20 cellular contexts compared by ENCODE assay signal in genomic region chr13:33245505-33245904, GRCh38. TPM values are rescaled to one million over a fixed set of nuclear protein-coding genes. Genes with fewer than 3 reads are reported as not detected.
"Had no signal": no experiment of that assay in that cellular context is flagged by ENCODE, and none has a peak within 500 bp of the region (broad histone marks: within the 10 kb centered on the region; RNA-seq: fewer than 3 reads in every experiment).

No MANE protein-coding gene starts in this region.

- H3K4me3 Mint-ChIP-seq: activated CD8-positive, alpha-beta T cell treated with anti-CD3 and anti-CD28 coated beads, Interleukin-2, amount 10 ng/mL, durations not matched to agents 7 days and 5 days; activated naive CD4-positive, alpha-beta T cell treated with anti-CD3 and anti-CD28 coated beads, Interleukin-2, amount 50 U/mL, for 24 hours; activated T-helper 1 cell treated with anti-CD3 and anti-CD28 coated beads, Interleukin-12 subunit alpha, Interleukin-12 subunit beta, Interleukin-2, Interleukin-4 antibody, amounts not matched to agents 30 ng/mL and 10 ng/mL and 1 ng/mL, durations not matched to agents 14 hours and 24 hours and 36 hours; central memory CD8-positive, alpha-beta T cell; endodermal cell; naive thymus-derived CD4-positive, alpha-beta T cell had no signal

- H3K4me1 ChIP-seq: psoas muscle had no signal

- H3K9me3 Mint-ChIP-seq: activated T-helper 1 cell treated with anti-CD3 and anti-CD28 coated beads, Interleukin-12 subunit alpha, Interleukin-12 subunit beta, Interleukin-2, Interleukin-4 antibody, amounts not matched to agents 30 ng/mL and 10 ng/mL and 1 ng/mL, durations not matched to agents 14 hours and 24 hours and 36 hours; central memory CD8-positive, alpha-beta T cell had no signal

- H3K27me3 ChIP-seq: heart left ventricle, pancreas, right atrium auricular region, thyroid gland had no signal

- H3K36me3 Mint-ChIP-seq: activated naive CD4-positive, alpha-beta T cell treated with anti-CD3 and anti-CD28 coated beads, Interleukin-2, amount 50 U/mL, for 24 hours; naive thymus-derived CD4-positive, alpha-beta T cell had no signal

- H3K27ac Mint-ChIP-seq: activated CD8-positive, alpha-beta T cell treated with anti-CD3 and anti-CD28 coated beads, Interleukin-2, amount 10 ng/mL, durations not matched to agents 7 days and 5 days; activated naive CD4-positive, alpha-beta T cell treated with anti-CD3 and anti-CD28 coated beads, Interleukin-2, amount 50 U/mL, for 24 hours; activated T-helper 1 cell treated with anti-CD3 and anti-CD28 coated beads, Interleukin-12 subunit alpha, Interleukin-12 subunit beta, Interleukin-2, Interleukin-4 antibody, amounts not matched to agents 30 ng/mL and 10 ng/mL and 1 ng/mL, durations not matched to agents 14 hours and 24 hours and 36 hours; endodermal cell; naive thymus-derived CD4-positive, alpha-beta T cell had no signal

- H3K9me3 ChIP-seq: lower lobe of right lung, pancreas, psoas muscle, thyroid gland had no signal

- H3K27me3 Mint-ChIP-seq: central memory CD8-positive, alpha-beta T cell had no signal

- H3K36me3 ChIP-seq: lower lobe of right lung, pancreas, right atrium auricular region, thyroid gland had no signal

- DNase-seq: activated CD4-positive, alpha-beta T cell treated with anti-CD3 and anti-CD28 coated beads for 1 hour; activated CD4-positive, alpha-beta T cell treated with anti-CD3 and anti-CD28 coated beads, Interleukin-2, amount 50 U/mL, for 1 hour; activated CD8-positive, alpha-beta T cell treated with anti-CD3 and anti-CD28 coated beads, Interleukin-2, amount 10 ng/mL, durations not matched to agents 7 days and 5 days; activated gamma-delta T cell treated with Interleukin-2 at 50 U/mL for 16 hours; anterior cingulate cortex; endodermal cell; heart left ventricle; lower lobe of right lung; mesendoderm; naive thymus-derived CD4-positive, alpha-beta T cell; pancreas; psoas muscle; stimulated activated CD4-positive, alpha-beta T cell treated with anti-CD3 and anti-CD28 coated beads, Interleukin-4, amount 100 ng/mL, for 24 hours; stimulated activated naive CD8-positive, alpha-beta T cell treated with anti-CD3 and anti-CD28 coated beads, Interleukin-15, Interleukin-2, amounts not matched to agents 100 U/mL and 50 U/mL, for 24 hours; thyroid gland had no signal

- H3K4me1 Mint-ChIP-seq: activated naive CD4-positive, alpha-beta T cell treated with anti-CD3 and anti-CD28 coated beads, Interleukin-2, amount 50 U/mL, for 24 hours; central memory CD8-positive, alpha-beta T cell; naive thymus-derived CD4-positive, alpha-beta T cell had no signal

- H3K4me3 ChIP-seq: coronary artery, heart left ventricle, lower lobe of right lung, pancreas, psoas muscle, right atrium auricular region, thyroid gland had no signal

- ATAC-seq: activated CD8-positive, alpha-beta T cell treated with anti-CD3 and anti-CD28 coated beads, Interleukin-2, amount 10 ng/mL, durations not matched to agents 7 days and 5 days; heart left ventricle; lower lobe of right lung; naive thymus-derived CD4-positive, alpha-beta T cell; pancreas; psoas muscle; stimulated activated naive CD8-positive, alpha-beta T cell treated with anti-CD3 and anti-CD28 coated beads, Interleukin-15, Interleukin-2, amounts not matched to agents 100 U/mL and 50 U/mL, for 24 hours had no signal

- H3K27ac ChIP-seq: coronary artery, heart left ventricle, lower lobe of right lung, pancreas, psoas muscle, right atrium auricular region had no signal

RNA-seq across cellular contexts. Expression of gene STARD13, which starts 40.0 kb away (rescaled TPM):
- total RNA-seq: activated CD8-positive, alpha-beta T cell treated with anti-CD3 and anti-CD28 coated beads, Interleukin-2, amount 10 ng/mL, durations not matched to agents 7 days and 5 days had no signal
- polyA plus RNA-seq: naive thymus-derived CD4-positive, alpha-beta T cell had no signal
